In genomic region chr21:46604975-46605758, GRCh38 we compare ENCODE assay signal across 10 cellular contexts.
DNase-seq lines count a peak whose midpoint lies in the region; ATAC-seq lines count a peak whose summit lies in the region.
"Had no signal": no experiment of that assay in that cellular context is flagged by ENCODE, and none has a peak within 500 bp of the region (broad histone marks: within the 10 kb centered on the region; RNA-seq: fewer than 3 reads in every experiment).

S100B (minus strand) TSS chr21:46605082; CDS start chr21:46602415, 2,667 bp downstream.

- H3K36me3 ChIP-seq in subcutaneous abdominal adipose tissue (ENCODE audit: control insufficient read depth in 5 of 5, insufficient read depth in 5 of 5, low read length in 5 of 5) = peaks cover 0 to 2% (median 0%) of the 10 kb centered on the region in 5 donors

- H3K27ac Mint-ChIP-seq in activated naive CD8-positive, alpha-beta T cell treated with anti-CD3 and anti-CD28 coated beads, Interleukin-2, amount 50 U/mL, for 24 hours = peak within 1 kb of the TSS; percentile 73

- H3K4me3 ChIP-seq in subcutaneous abdominal adipose tissue (ENCODE audit: low read depth in 1 of 5, low read length in 5 of 5) = peak within 1 kb of the TSS; percentile 40 to 70 (median 60)

- no peaks in the 10 kb centered on the region for H3K36me3 Mint-ChIP-seq in activated naive CD8-positive, alpha-beta T cell treated with anti-CD3 and anti-CD28 coated beads, Interleukin-2, amount 50 U/mL, for 24 hours (ENCODE audit: low read depth)

- H3K4me3 Mint-ChIP-seq in activated naive CD8-positive, alpha-beta T cell treated with anti-CD3 and anti-CD28 coated beads, Interleukin-2, amount 50 U/mL, for 24 hours = no peak within 1 kb of the TSS

- H3K9me3 Mint-ChIP-seq in activated naive CD8-positive, alpha-beta T cell treated with anti-CD3 and anti-CD28 coated beads, Interleukin-2, amount 50 U/mL, for 24 hours = no peaks in the 10 kb centered on the region

- no peaks in the 10 kb centered on the region for H3K27me3 ChIP-seq in subcutaneous abdominal adipose tissue (ENCODE audit: control insufficient read depth in 5 of 5, insufficient read depth in 4 of 5, low read length in 5 of 5)

- peaks cover 32% of the 10 kb centered on the region for H3K4me1 Mint-ChIP-seq in activated naive CD8-positive, alpha-beta T cell treated with anti-CD3 and anti-CD28 coated beads, Interleukin-2, amount 50 U/mL, for 24 hours

- peaks cover 0 to 33% (median 24%) of the 10 kb centered on the region in 5 donors for H3K4me1 ChIP-seq in subcutaneous abdominal adipose tissue (ENCODE audit: control insufficient read depth in 5 of 5, insufficient read depth in 5 of 5, low read length in 5 of 5)

- no peak for ATAC-seq in activated naive CD8-positive, alpha-beta T cell treated with anti-CD3 and anti-CD28 coated beads, Interleukin-2, amount 50 U/mL, for 24 hours
- ATAC-seq in GM18873 (IDR thresholded peaks at IDR 0.05; ENCODE audit: low FRiP score, unreplicated experiment) = no peak

- DNase-seq in SHP77 (lab: John Stamatoyannopoulos, UW) (peak; percentile 5 to 47), SHP77 treated with DMSO at 0.1 percent for 48 hours (lab: John Stamatoyannopoulos, UW) (no peak), left kidney (ENCODE audit: low read depth, low spot score) (peak; percentile 71), COR-L47 (lab: John Stamatoyannopoulos, UW) (no peak), NCI-H2171 (lab: John Stamatoyannopoulos, UW) (no peak)
- DNase-seq in activated naive CD8-positive, alpha-beta T cell treated with anti-CD3 and anti-CD28 coated beads, Interleukin-2, amount 50 U/mL, for 24 hours = no peak
- DNase-seq: activated naive CD4-positive, alpha-beta T cell treated with anti-CD3 and anti-CD28 coated beads, Interleukin-2, amount 50 U/mL, for 16 hours; NCI-H345 had no signal

- H3K9me3 ChIP-seq in subcutaneous abdominal adipose tissue (ENCODE audit: control insufficient read depth in 5 of 5, low read length in 5 of 5) = peaks cover 0 to 3% (median 0%) of the 10 kb centered on the region in 5 donors

- H3K9ac ChIP-seq in subcutaneous abdominal adipose tissue (ENCODE audit: low read length in 5 of 5) = peak within 1 kb of the TSS in 2 of 5 donors; percentile 10 to 65

- no peaks in the 10 kb centered on the region for H3K27me3 Mint-ChIP-seq in activated naive CD8-positive, alpha-beta T cell treated with anti-CD3 and anti-CD28 coated beads, Interleukin-2, amount 50 U/mL, for 24 hours

- H3K27ac ChIP-seq in subcutaneous abdominal adipose tissue (ENCODE audit: low read depth, low read length) = peak within 1 kb of the TSS; percentile 47

Comparison
In these comparisons a context has a peak if more than half of its experiments do, and no peak if none do; other contexts are left out.
1. DNase-seq: peak in SHP77 (2 of 2) and left kidney (single experiment); none in SHP77 treated with DMSO at 0.1 percent for 48 hours (single experiment), activated naive CD8-positive, alpha-beta T cell treated with anti-CD3 and anti-CD28 coated beads, Interleukin-2, amount 50 U/mL, for 24 hours (single experiment), COR-L47 (single experiment) and NCI-H2171 (single experiment).